Comparison of ENCODE assay signal across 1 cellular context in the genomic region with DNA sequence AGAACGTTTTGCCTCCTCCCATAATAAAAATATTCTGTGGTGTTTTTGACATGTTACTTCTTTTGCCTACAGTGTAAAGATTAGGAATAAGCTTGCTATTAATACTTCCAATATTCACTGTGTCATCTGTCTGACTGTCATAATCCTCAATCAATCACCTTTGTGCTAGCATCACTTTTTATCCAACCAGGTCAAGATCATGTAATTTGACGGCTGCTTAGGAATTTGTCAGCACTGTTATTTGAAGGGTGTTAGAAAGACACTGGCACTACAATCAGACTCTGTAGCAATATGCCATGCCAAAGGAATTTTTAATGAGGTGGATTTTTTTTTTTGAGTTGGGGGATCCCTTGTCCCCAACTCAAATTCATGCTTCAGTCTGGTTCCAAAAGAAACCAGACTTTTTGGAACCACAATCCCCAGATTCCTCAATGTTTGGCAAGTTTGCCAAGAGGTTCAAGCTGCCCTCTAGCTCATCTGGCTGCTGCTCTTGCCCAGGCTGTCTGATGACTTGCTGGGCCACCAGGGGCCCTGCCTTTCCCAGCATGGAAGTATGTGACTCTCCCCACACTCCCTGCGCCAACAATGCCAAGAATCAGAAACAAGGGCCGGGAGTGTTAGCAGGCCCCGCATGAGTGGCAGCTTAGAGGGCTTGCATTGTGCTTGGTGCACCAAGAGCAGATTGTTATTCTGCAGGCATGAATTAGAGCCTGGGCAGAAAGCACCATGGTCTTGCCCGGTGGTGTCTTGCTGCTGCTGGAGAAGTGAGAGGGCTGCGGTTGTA.
TF ChIP-seq lines count a peak whose summit lies in the region.

No MANE protein-coding gene starts in this region.

TF ChIP-seq in neural cell, 6 proteins besides CTCF, POLR2A, EP300 and RAD21:
- TF ChIP-seq, protein P1, sequence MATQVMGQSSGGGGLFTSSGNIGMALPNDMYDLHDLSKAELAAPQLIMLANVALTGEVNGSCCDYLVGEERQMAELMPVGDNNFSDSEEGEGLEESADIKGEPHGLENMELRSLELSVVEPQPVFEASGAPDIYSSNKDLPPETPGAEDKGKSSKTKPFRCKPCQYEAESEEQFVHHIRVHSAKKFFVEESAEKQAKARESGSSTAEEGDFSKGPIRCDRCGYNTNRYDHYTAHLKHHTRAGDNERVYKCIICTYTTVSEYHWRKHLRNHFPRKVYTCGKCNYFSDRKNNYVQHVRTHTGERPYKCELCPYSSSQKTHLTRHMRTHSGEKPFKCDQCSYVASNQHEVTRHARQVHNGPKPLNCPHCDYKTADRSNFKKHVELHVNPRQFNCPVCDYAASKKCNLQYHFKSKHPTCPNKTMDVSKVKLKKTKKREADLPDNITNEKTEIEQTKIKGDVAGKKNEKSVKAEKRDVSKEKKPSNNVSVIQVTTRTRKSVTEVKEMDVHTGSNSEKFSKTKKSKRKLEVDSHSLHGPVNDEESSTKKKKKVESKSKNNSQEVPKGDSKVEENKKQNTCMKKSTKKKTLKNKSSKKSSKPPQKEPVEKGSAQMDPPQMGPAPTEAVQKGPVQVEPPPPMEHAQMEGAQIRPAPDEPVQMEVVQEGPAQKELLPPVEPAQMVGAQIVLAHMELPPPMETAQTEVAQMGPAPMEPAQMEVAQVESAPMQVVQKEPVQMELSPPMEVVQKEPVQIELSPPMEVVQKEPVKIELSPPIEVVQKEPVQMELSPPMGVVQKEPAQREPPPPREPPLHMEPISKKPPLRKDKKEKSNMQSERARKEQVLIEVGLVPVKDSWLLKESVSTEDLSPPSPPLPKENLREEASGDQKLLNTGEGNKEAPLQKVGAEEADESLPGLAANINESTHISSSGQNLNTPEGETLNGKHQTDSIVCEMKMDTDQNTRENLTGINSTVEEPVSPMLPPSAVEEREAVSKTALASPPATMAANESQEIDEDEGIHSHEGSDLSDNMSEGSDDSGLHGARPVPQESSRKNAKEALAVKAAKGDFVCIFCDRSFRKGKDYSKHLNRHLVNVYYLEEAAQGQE (IDR thresholded peaks at IDR 0.05; ENCODE audit: borderline replicate concordance), result no peak
- TF ChIP-seq SMC3 (conservative IDR thresholded peaks at IDR 0.05; ENCODE audit: poor library complexity) (no peak), POLR2AphosphoS5 (IDR thresholded peaks at IDR 0.05) (peak; percentile 24)
